ENCODE assay signal across 33 cellular contexts in genomic region chr22:27253108-27253507, GRCh38.
"Had no signal": no experiment of that assay in that cellular context is flagged by ENCODE, and none has a peak within 500 bp of the region (broad histone marks: within the 10 kb centered on the region; RNA-seq: fewer than 3 reads in every experiment).

No MANE protein-coding gene starts in this region.

- ATAC-seq: activated naive CD4-positive, alpha-beta T cell treated with anti-CD3 and anti-CD28 coated beads, Interleukin-2, amount 50 U/mL, for 72 hours; activated T-cell treated with anti-CD3 and anti-CD28 coated beads, Interleukin-2, amount 50 U/mL, for 72 hours; effector memory CD8-positive, alpha-beta T cell; T-cell; WTC11 had no signal

- H3K27ac ChIP-seq: dorsolateral prefrontal cortex, esophagus muscularis mucosa, foreskin keratinocyte, gastrocnemius medialis, VCaP had no signal

- H3K4me3 Mint-ChIP-seq: activated CD4-positive, alpha-beta memory T cell treated with anti-CD3 and anti-CD28 coated beads, Interleukin-2, amount 10 ng/mL, durations not matched to agents 7 days and 5 days; activated CD4-positive, alpha-beta T cell treated with anti-CD3 and anti-CD28 coated beads, Interleukin-2, amount 10 ng/mL, durations not matched to agents 7 days and 5 days; activated naive CD4-positive, alpha-beta T cell treated with anti-CD3 and anti-CD28 coated beads, Interleukin-2, amount 10 ng/mL, durations not matched to agents 7 days and 5 days; activated naive CD8-positive, alpha-beta T cell treated with anti-CD3 and anti-CD28 coated beads, Interleukin-2, amount 10 ng/mL, durations not matched to agents 7 days and 5 days; activated T-cell treated with anti-CD3 and anti-CD28 coated beads, Interleukin-2, amount 50 U/mL, for 24 hours; activated T-cell treated with anti-CD3 and anti-CD28 coated beads, Interleukin-2, amount 50 U/mL, for 72 hours; central memory CD8-positive, alpha-beta T cell; dendritic cell treated with granulocyte-macrophage colony-stimulating factor and Interleukin-4, amounts not matched to agents 40 ng/mL and 50 ng/mL, for 4 days; effector memory CD8-positive, alpha-beta T cell; T-cell; T-helper 1 cell treated with Interleukin-12 subunit alpha and Interleukin-12 subunit beta and Interleukin-4 antibody, amounts not matched to agents 30 μg/mL and 1 μg/mL, for 36 hours; WTC11 had no signal

- FAIRE-seq: astrocyte, bronchial epithelial cell, TTC549 had no signal

- H3K27me3 Mint-ChIP-seq: activated CD4-positive, alpha-beta memory T cell treated with anti-CD3 and anti-CD28 coated beads, Interleukin-2, amount 10 ng/mL, durations not matched to agents 7 days and 5 days; activated CD4-positive, alpha-beta T cell treated with anti-CD3 and anti-CD28 coated beads, Interleukin-2, amount 10 ng/mL, durations not matched to agents 7 days and 5 days; activated naive CD4-positive, alpha-beta T cell treated with anti-CD3 and anti-CD28 coated beads, Interleukin-2, amount 10 ng/mL, durations not matched to agents 7 days and 5 days; activated naive CD8-positive, alpha-beta T cell treated with anti-CD3 and anti-CD28 coated beads, Interleukin-2, amount 10 ng/mL, durations not matched to agents 7 days and 5 days; activated T-cell treated with anti-CD3 and anti-CD28 coated beads, Interleukin-2, amount 50 U/mL, for 24 hours; central memory CD8-positive, alpha-beta T cell had no signal

- DNase-seq: activated CD4-positive, alpha-beta memory T cell treated with anti-CD3 and anti-CD28 coated beads, Interleukin-2, amount 10 ng/mL, durations not matched to agents 7 days and 5 days; activated CD4-positive, alpha-beta T cell treated with anti-CD3 and anti-CD28 coated beads for 1 hour; activated CD4-positive, alpha-beta T cell treated with anti-CD3 and anti-CD28 coated beads for 4 hours; activated CD4-positive, alpha-beta T cell treated with anti-CD3 and anti-CD28 coated beads, Interleukin-2, amount 10 ng/mL, durations not matched to agents 7 days and 5 days; activated CD4-positive, alpha-beta T cell treated with anti-CD3 and anti-CD28 coated beads, Interleukin-2, amount 50 U/mL, for 4 hours; activated CD8-positive, alpha-beta memory T cell treated with anti-CD3 and anti-CD28 coated beads, Interleukin-2, amount 50 U/mL, for 48 hours; activated gamma-delta T cell; activated naive CD4-positive, alpha-beta T cell; activated naive CD4-positive, alpha-beta T cell treated with anti-CD3 and anti-CD28 coated beads, Interleukin-2, amount 10 ng/mL, durations not matched to agents 7 days and 5 days; activated naive CD8-positive, alpha-beta T cell treated with anti-CD3 and anti-CD28 coated beads, Interleukin-2, amount 10 ng/mL, durations not matched to agents 7 days and 5 days; activated T-cell treated with anti-CD3 and anti-CD28 coated beads for 4 hours; activated T-cell treated with anti-CD3 and anti-CD28 coated beads, Interleukin-2, amount 50 U/mL, for 24 hours; activated T-cell treated with anti-CD3 and anti-CD28 coated beads, Interleukin-2, amount 50 U/mL, for 72 hours; brain microvascular endothelial cell; dorsolateral prefrontal cortex; effector memory CD8-positive, alpha-beta T cell; erythroblast; foreskin keratinocyte; gastrocnemius medialis; glutamatergic neuron; T-cell; T-helper 9 cell had no signal

- H3K36me3 Mint-ChIP-seq: activated naive CD4-positive, alpha-beta T cell treated with anti-CD3 and anti-CD28 coated beads, Interleukin-2, amount 10 ng/mL, durations not matched to agents 7 days and 5 days; activated naive CD8-positive, alpha-beta T cell treated with anti-CD3 and anti-CD28 coated beads, Interleukin-2, amount 10 ng/mL, durations not matched to agents 7 days and 5 days had no signal

- H3K36me3 ChIP-seq: brain microvascular endothelial cell, esophagus muscularis mucosa, gastrocnemius medialis had no signal

- H3K4me3 ChIP-seq: coronary artery, dorsolateral prefrontal cortex, esophagus muscularis mucosa, gastrocnemius medialis had no signal

- H3K4me1 ChIP-seq: foreskin keratinocyte, gastrocnemius medialis had no signal

- H3K4me1 Mint-ChIP-seq: activated CD4-positive, alpha-beta memory T cell treated with anti-CD3 and anti-CD28 coated beads, Interleukin-2, amount 10 ng/mL, durations not matched to agents 7 days and 5 days; activated CD4-positive, alpha-beta T cell treated with anti-CD3 and anti-CD28 coated beads, Interleukin-2, amount 10 ng/mL, durations not matched to agents 7 days and 5 days; activated naive CD4-positive, alpha-beta T cell treated with anti-CD3 and anti-CD28 coated beads, Interleukin-2, amount 10 ng/mL, durations not matched to agents 7 days and 5 days; activated naive CD8-positive, alpha-beta T cell treated with anti-CD3 and anti-CD28 coated beads, Interleukin-2, amount 10 ng/mL, durations not matched to agents 7 days and 5 days; central memory CD8-positive, alpha-beta T cell; T-cell had no signal

- H3K27me3 ChIP-seq: brain microvascular endothelial cell, esophagus muscularis mucosa, foreskin keratinocyte, gastrocnemius medialis had no signal

- H3K27ac Mint-ChIP-seq: activated CD4-positive, alpha-beta memory T cell treated with anti-CD3 and anti-CD28 coated beads, Interleukin-2, amount 10 ng/mL, durations not matched to agents 7 days and 5 days; activated CD4-positive, alpha-beta T cell treated with anti-CD3 and anti-CD28 coated beads, Interleukin-2, amount 10 ng/mL, durations not matched to agents 7 days and 5 days; activated naive CD4-positive, alpha-beta T cell treated with anti-CD3 and anti-CD28 coated beads, Interleukin-2, amount 10 ng/mL, durations not matched to agents 7 days and 5 days; activated naive CD4-positive, alpha-beta T cell treated with anti-CD3 and anti-CD28 coated beads, Interleukin-2, amount 50 U/mL, for 72 hours; activated naive CD8-positive, alpha-beta T cell treated with anti-CD3 and anti-CD28 coated beads, Interleukin-2, amount 10 ng/mL, durations not matched to agents 7 days and 5 days; activated T-cell treated with anti-CD3 and anti-CD28 coated beads, Interleukin-2, amount 50 U/mL, for 24 hours; activated T-cell treated with anti-CD3 and anti-CD28 coated beads, Interleukin-2, amount 50 U/mL, for 72 hours; dendritic cell treated with granulocyte-macrophage colony-stimulating factor and Interleukin-4, amounts not matched to agents 40 ng/mL and 50 ng/mL, for 4 days; effector memory CD8-positive, alpha-beta T cell; T-cell; T-helper 1 cell treated with Interleukin-12 subunit alpha and Interleukin-12 subunit beta and Interleukin-4 antibody, amounts not matched to agents 30 μg/mL and 1 μg/mL, for 36 hours; WTC11 had no signal
